Comparison of ENCODE assay signal across 12 cellular contexts in genomic region chr1:9376886-9377333, GRCh38.
DNase-seq lines count a peak whose midpoint lies in the region; ATAC-seq, FAIRE-seq and TF ChIP-seq lines count a peak whose summit lies in the region.
"Had no signal": no experiment of that assay in that cellular context is flagged by ENCODE, and none has a peak within 500 bp of the region (broad histone marks: within the 10 kb centered on the region; RNA-seq: fewer than 3 reads in every experiment).

No MANE protein-coding gene starts in this region.

- TF ChIP-seq POLR2A in H54 (IDR thresholded peaks at IDR 0.05; ENCODE audit: low read depth, low read length) = no peak

- no peaks in the 10 kb centered on the region for H3K4me1 Mint-ChIP-seq in activated naive CD4-positive, alpha-beta T cell treated with anti-CD3 and anti-CD28 coated beads for 36 hours (ENCODE audit: low read depth)

- H3K4me1 ChIP-seq in duodenal mucosa (ENCODE audit: control insufficient read depth in 1 of 2, insufficient read depth in 2 of 2, low read length in 2 of 2) (peaks cover 14 to 17% of the 10 kb centered on the region in 2 donors), liver (ENCODE audit: control insufficient read depth in 4 of 4, insufficient read depth in 4 of 4, low read length in 3 of 4) (peaks cover 0 to 2% (median 0%) of the 10 kb centered on the region in 4 donors), smooth muscle cell (ENCODE audit: low read depth) (no peaks in the 10 kb centered on the region)

- H3K27me3 Mint-ChIP-seq in activated naive CD4-positive, alpha-beta T cell treated with anti-CD3 and anti-CD28 coated beads for 36 hours (ENCODE audit: low read depth) = no peaks in the 10 kb centered on the region

- H4K20me1 ChIP-seq in smooth muscle cell (ENCODE audit: low read depth) = no peaks in the 10 kb centered on the region

- WGBS in liver = 79% methylated on average over 17 of the region's 17 CpGs
- 56% methylated on average over 16 of the region's 17 CpGs for WGBS in smooth muscle cell (ENCODE audit: low lambda C conversion rate)

- FAIRE-seq in H54 (lab: Jason Lieb, UNC) = no peak
- FAIRE-seq: bronchial epithelial cell had no signal

- H3K9ac ChIP-seq in duodenal mucosa (ENCODE audit: low read depth in 1 of 2, low read length in 2 of 2) (peak overlapping the region in 1 of 2 donors; percentile 18), liver (ENCODE audit: low read depth in 1 of 2, low read length in 2 of 2) (no peak overlapping the region), smooth muscle cell (ENCODE audit: low read depth) (no peak overlapping the region)

- H2AFZ ChIP-seq in smooth muscle cell (ENCODE audit: low read depth) = no peak overlapping the region

- no peak overlapping the region for H3K4me3 Mint-ChIP-seq in activated naive CD4-positive, alpha-beta T cell treated with anti-CD3 and anti-CD28 coated beads for 36 hours

- H3K9me3 Mint-ChIP-seq in activated naive CD4-positive, alpha-beta T cell treated with anti-CD3 and anti-CD28 coated beads for 36 hours = no peaks in the 10 kb centered on the region

- H3K79me2 ChIP-seq in smooth muscle cell (ENCODE audit: low read depth) = no peaks in the 10 kb centered on the region

- intact Hi-C loops in activated naive CD4-positive, alpha-beta T cell treated with anti-CD3 and anti-CD28 coated beads for 36 hours (cut with micrococcal nuclease) = no loop called here

- H3K9me3 ChIP-seq in duodenal mucosa (ENCODE audit: control insufficient read depth in 1 of 2, low read length in 2 of 2) = no peaks in the 10 kb centered on the region
- no peaks in the 10 kb centered on the region for H3K9me3 ChIP-seq in liver (ENCODE audit: control insufficient read depth in 4 of 4, low read length in 3 of 4)
- H3K9me3 ChIP-seq in smooth muscle cell (replicated peaks; ENCODE audit: low read depth) = no peaks in the 10 kb centered on the region

- no peak overlapping the region for H3K27ac Mint-ChIP-seq in activated naive CD4-positive, alpha-beta T cell treated with anti-CD3 and anti-CD28 coated beads for 36 hours

- H3K27me3 ChIP-seq in duodenal mucosa (ENCODE audit: control insufficient read depth in 1 of 2, insufficient read depth in 2 of 2, low read length in 2 of 2) (no peaks in the 10 kb centered on the region), liver (ENCODE audit: control insufficient read depth in 4 of 4, insufficient read depth in 4 of 4, low read length in 3 of 4) (no peaks in the 10 kb centered on the region), smooth muscle cell (ENCODE audit: low read depth) (no peaks in the 10 kb centered on the region)

- H3K27ac ChIP-seq in duodenal mucosa (ENCODE audit: low read depth, low read length) (peak overlapping the region; percentile 64), liver (ENCODE audit: low read depth in 1 of 2, low read length in 2 of 2) (peak overlapping the region in 1 of 2 donors; percentile 54), smooth muscle cell (ENCODE audit: low read depth) (peak overlapping the region; percentile 60)
- H3K27ac ChIP-seq: C4-2B had no signal

- TF ChIP-seq CTCF in liver (IDR thresholded peaks at IDR 0.05; ENCODE audit: low read depth, low read length, missing input control) = no peak
- no peak for TF ChIP-seq CTCF in smooth muscle cell (IDR thresholded peaks at IDR 0.05; ENCODE audit: borderline replicate concordance, insufficient read depth, poor library complexity, severe bottlenecking)

- peaks cover 29% of the 10 kb centered on the region for H3F3A ChIP-seq in smooth muscle cell (ENCODE audit: low read depth)

- H3K4me3 ChIP-seq in duodenal mucosa (ENCODE audit: low read depth in 1 of 2, low read length in 2 of 2) (no peak overlapping the region), liver (ENCODE audit: low read depth in 1 of 3, low read length in 3 of 3) (no peak overlapping the region), smooth muscle cell (no peak overlapping the region)

- H3K36me3 Mint-ChIP-seq in activated naive CD4-positive, alpha-beta T cell treated with anti-CD3 and anti-CD28 coated beads for 36 hours (ENCODE audit: low read depth) = no peaks in the 10 kb centered on the region

- peak in 1 of 2 donors; percentile 17 for TF ChIP-seq RAD21 in liver (IDR thresholded peaks at IDR 0.05)

- no peaks in the 10 kb centered on the region for H3K36me3 ChIP-seq in duodenal mucosa (ENCODE audit: control insufficient read depth in 1 of 2, insufficient read depth in 2 of 2, low read length in 2 of 2)
- no peaks in the 10 kb centered on the region for H3K36me3 ChIP-seq in liver (ENCODE audit: control insufficient read depth in 4 of 4, insufficient read depth in 3 of 4, low read depth in 1 of 4, low read length in 3 of 4)
- H3K36me3 ChIP-seq in smooth muscle cell (ENCODE audit: low read depth) = no peaks in the 10 kb centered on the region

- peak overlapping the region; percentile 44 for H3K4me2 ChIP-seq in smooth muscle cell

- CTCF ChIA-PET in activated naive CD4-positive, alpha-beta T cell treated with anti-CD3 and anti-CD28 coated beads for 36 hours (lab: Charles Lee) = interaction anchor here (1.0 kb wide), 1 partner anchor 79 kb away, joined by 6 read pairs; no protein-coding TSS in a partner anchor

- no peak for ATAC-seq in HG03354 (IDR thresholded peaks at IDR 0.05; ENCODE audit: poor library complexity, severe bottlenecking, unreplicated experiment)
- ATAC-seq in GM19467 (IDR thresholded peaks at IDR 0.05; ENCODE audit: unreplicated experiment) = no peak

- DNase-seq in H54 (ENCODE audit: insufficient read length, low spot score) (peak; percentile 41), smooth muscle cell (lab: John Stamatoyannopoulos, UW; ENCODE audit: unreplicated experiment) (no peak), HK-2 (ENCODE audit: unreplicated experiment) (no peak)
- DNase-seq in activated naive CD4-positive, alpha-beta T cell treated with anti-CD3 and anti-CD28 coated beads for 36 hours = no peak
- DNase-seq: glutamatergic neuron, NCI-H1694 treated with DMSO at 0.1 percent for 48 hours had no signal

TF ChIP-seq in liver, 16 proteins besides CTCF, POLR2A, EP300 and RAD21:
- TF ChIP-seq NR2F2 (IDR thresholded peaks at IDR 0.05) (peak; percentile 33), FOXA1 (IDR thresholded peaks at IDR 0.05) (no peak), SP1 (IDR thresholded peaks at IDR 0.05) (peak; percentile 23)
